14 cellular contexts compared by ENCODE assay signal in genomic region chr9:101479337-101480045, GRCh38. TPM values are rescaled to one million over a fixed set of nuclear protein-coding genes. Genes with fewer than 3 reads are reported as not detected.
A peak's percentile ranks its signal among the peaks of the same experiment; 100 is the strongest.
DNase-seq lines count a peak whose midpoint lies in the region; TF ChIP-seq lines count a peak whose summit lies in the region.
"Had no signal": no experiment of that assay in that cellular context is flagged by ENCODE, and none has a peak within 500 bp of the region (broad histone marks: within the 10 kb centered on the region; RNA-seq: fewer than 3 reads in every experiment).

No MANE protein-coding gene starts in this region.

- H3K27me3 Mint-ChIP-seq in H9 (ENCODE audit: low read depth) = peaks cover 3% of the 10 kb centered on the region

- no peak overlapping the region for H4K91ac ChIP-seq in H9 (ENCODE audit: insufficient read length, low read depth, low read length)

- TF ChIP-seq POLR2A in Peyer's patch (IDR thresholded peaks at IDR 0.05) = peak in 1 of 2 donors; percentile 34

- H4K5ac ChIP-seq in H9 (ENCODE audit: insufficient read length, low read depth, low read length) = no peak overlapping the region

- H3K4me3 Mint-ChIP-seq in H9 = no peak overlapping the region; a peak in 1 of 5 replicates
- H3K4me3 Mint-ChIP-seq: activated naive CD8-positive, alpha-beta T cell; CD14-positive monocyte had no signal

- H3K79me2 ChIP-seq in H9 (ENCODE audit: insufficient read depth, low read length) = no peaks in the 10 kb centered on the region
- peaks cover 3% of the 10 kb centered on the region for H3K79me2 ChIP-seq in hepatocyte

- no peak overlapping the region for H2AK5ac ChIP-seq in H9 (ENCODE audit: insufficient read length, low read length)

- no peak overlapping the region for H3K18ac ChIP-seq in H9 (ENCODE audit: insufficient read length, low read depth, low read length)

- H2BK15ac ChIP-seq in H9 (ENCODE audit: low read depth, low read length) = no peak overlapping the region

- peak; percentile 47 for DNase-seq in H9
- DNase-seq in Peyer's patch = peak in 1 of 3 donors; percentile 69
- peak; percentile 22 for DNase-seq in hepatocyte (ENCODE audit: low spot score)
- peak; percentile 47 for DNase-seq in renal cortical epithelial cell (ENCODE audit: low read depth)
- DNase-seq in NCI-H146 (lab: John Stamatoyannopoulos, UW) = no peak
- DNase-seq in HuH-7.5 (ENCODE audit: low spot score) = no peak
- DNase-seq in NCI-H226 = no peak
- DNase-seq: right lobe of liver; SK-N-SH; stimulated activated naive CD8-positive, alpha-beta T cell treated with anti-CD3 and anti-CD28 coated beads, Interleukin-15, Interleukin-2, amounts not matched to agents 100 U/mL and 50 U/mL, for 24 hours had no signal

- no peak overlapping the region for H2BK20ac ChIP-seq in H9 (ENCODE audit: low read depth, low read length, poor library complexity, severe bottlenecking)

- peaks cover 18 to 25% (median 25%) of the 10 kb centered on the region in 3 experiments for H3K36me3 Mint-ChIP-seq in H9 (ENCODE audit: insufficient read depth in 1 of 3, low read depth in 3 of 3)
- H3K36me3 Mint-ChIP-seq: activated naive CD8-positive, alpha-beta T cell; CD14-positive monocyte had no signal

- no peaks in the 10 kb centered on the region for H3K23me2 ChIP-seq in H9 (ENCODE audit: insufficient read length, low read depth, low read length, poor library complexity, severe bottlenecking)

- no peak overlapping the region for H2AFZ ChIP-seq in H9 (ENCODE audit: low read length)
- H2AFZ ChIP-seq in hepatocyte = no peak overlapping the region

- peaks cover 26 to 34% of the 10 kb centered on the region in 2 experiments for H3K4me1 Mint-ChIP-seq in H9
- H3K4me1 Mint-ChIP-seq: CD14-positive monocyte had no signal

- H3K36me3 ChIP-seq in Peyer's patch (peaks cover 0 to 19% (median 0%) of the 10 kb centered on the region in 3 donors), hepatocyte (replicated peaks; ENCODE audit: insufficient read depth, low read depth) (no peaks in the 10 kb centered on the region)
- H3K36me3 ChIP-seq: right lobe of liver had no signal

- H3K27ac ChIP-seq in H9 (ENCODE audit: insufficient read length, low read depth, low read length) (no peak overlapping the region), Peyer's patch (peak overlapping the region in 3 of 4 donors; percentile 13 to 89 (median 70)), hepatocyte (peak overlapping the region; percentile 70)
- H3K27ac ChIP-seq: right lobe of liver had no signal

- H3K14ac ChIP-seq in H9 (ENCODE audit: insufficient read depth, low read length) = no peak overlapping the region

- no peak overlapping the region for H3K27ac Mint-ChIP-seq in H9
- H3K27ac Mint-ChIP-seq: activated naive CD8-positive, alpha-beta T cell; CD14-positive monocyte had no signal

- no peaks in the 10 kb centered on the region for H3K79me1 ChIP-seq in H9 (ENCODE audit: insufficient read depth, low read depth, low read length, poor library complexity, severe bottlenecking)

- H3K4ac ChIP-seq in H9 (ENCODE audit: low read depth, low read length) = no peak overlapping the region

- no peak overlapping the region for H2BK120ac ChIP-seq in H9 (ENCODE audit: low read depth, low read length, poor library complexity, severe bottlenecking)

- H2BK12ac ChIP-seq in H9 (ENCODE audit: insufficient read length, low read depth, low read length) = no peak overlapping the region

- WGBS in H9 (ENCODE audit: extremely low coverage, insufficient read length, low lambda C conversion rate) = no CpG with 5 or more reads among the region's 4 CpGs
- WGBS in hepatocyte (ENCODE audit: low lambda C conversion rate, missing lambda C conversion rate) = 73% methylated on average over 4 of the region's 4 CpGs

- no peaks in the 10 kb centered on the region for H3K27me3 ChIP-seq in H9 (ENCODE audit: insufficient read depth, low read length)
- no peaks in the 10 kb centered on the region for H3K27me3 ChIP-seq in Peyer's patch
- H3K27me3 ChIP-seq in hepatocyte = peaks cover 5% of the 10 kb centered on the region
- H3K27me3 ChIP-seq: right lobe of liver had no signal

- H3K9me3 Mint-ChIP-seq in H9 = no peaks in the 10 kb centered on the region

- H3K4me2 ChIP-seq in H9 (ENCODE audit: insufficient read depth, insufficient read length, low read length) (no peak overlapping the region), hepatocyte (peak overlapping the region; percentile 21)
- H3K4me2 ChIP-seq: SK-N-SH had no signal

- H3K56ac ChIP-seq in H9 (ENCODE audit: insufficient read length, low read depth, low read length) = no peak overlapping the region

- TF ChIP-seq CTCF in H9 (conservative IDR thresholded peaks at IDR 0.05) (no peak), Peyer's patch (IDR thresholded peaks at IDR 0.05) (no peak), hepatocyte (IDR thresholded peaks at IDR 0.05; ENCODE audit: poor library complexity) (no peak)

- H4K20me1 ChIP-seq in H9 (ENCODE audit: control insufficient read depth, insufficient read depth, insufficient read length) (no peaks in the 10 kb centered on the region), hepatocyte (ENCODE audit: insufficient read depth, poor library complexity, severe bottlenecking) (no peaks in the 10 kb centered on the region)

- H4K8ac ChIP-seq in H9 (replicated peaks; ENCODE audit: insufficient read length, low read depth, low read length) = no peak overlapping the region

- H3T11ph ChIP-seq in H9 (ENCODE audit: low read length) = no peak overlapping the region

- no peak overlapping the region for H2BK5ac ChIP-seq in H9 (ENCODE audit: insufficient read length, low read length)

- H3K4me1 ChIP-seq in H9 (ENCODE audit: insufficient read depth, low read length) (peaks cover 8% of the 10 kb centered on the region), Peyer's patch (peaks cover 0 to 19% (median 0%) of the 10 kb centered on the region in 4 donors), hepatocyte (ENCODE audit: insufficient read depth) (peaks cover 14% of the 10 kb centered on the region)
- H3K4me1 ChIP-seq: right lobe of liver had no signal

- H3K9me2 ChIP-seq in hepatocyte (replicated peaks; ENCODE audit: insufficient read depth) = no peaks in the 10 kb centered on the region
- H3K9me2 ChIP-seq: SK-N-SH had no signal

- H3K23ac ChIP-seq in H9 (ENCODE audit: insufficient read length, low read depth, low read length) = no peak overlapping the region

- H3K4me3 ChIP-seq in Peyer's patch (no peak overlapping the region), hepatocyte (no peak overlapping the region)
- H3K4me3 ChIP-seq: right lobe of liver had no signal

- H3K9me3 ChIP-seq in H9 (ENCODE audit: control insufficient read depth, low read depth, low read length) (no peaks in the 10 kb centered on the region), Peyer's patch (no peaks in the 10 kb centered on the region), hepatocyte (ENCODE audit: low read depth) (no peaks in the 10 kb centered on the region)
- H3K9me3 ChIP-seq: right lobe of liver, SK-N-SH had no signal

- no peak overlapping the region for H3K9ac ChIP-seq in H9 (ENCODE audit: extremely low read depth, insufficient read length, low read length)
- H3K9ac ChIP-seq: SK-N-SH had no signal

RNA-seq across cellular contexts. Expression of gene ALDOB, which starts 43.9 kb away (rescaled TPM):
- total RNA-seq in H9 (2021) (not detected in 2 replicates), Peyer's patch (over 10,000 TPM in 2 of 4 donors, 1,000 to 10,000 TPM in 1, 100 to 1,000 TPM in 1; 852 to 11,538 (median 10,067) TPM), hepatocyte (236 and 264 TPM in 2 replicates), renal cortical epithelial cell (not detected in 2 replicates)
- 44.0 and 71.6 TPM in 2 replicates for polyA plus RNA-seq in hepatocyte
- total RNA-seq: HT1080 had no signal
- polyA plus RNA-seq: CD14-positive monocyte, neural cell, SK-N-SH had no signal

RNA-seq across cellular contexts. Expression of gene RNF20, which starts 54.2 kb away (rescaled TPM):
- total RNA-seq in H9 (2021) (45.4 and 48.5 TPM in 2 replicates), Peyer's patch (10 to 100 TPM; 14.1 to 35.5 (median 16.1) TPM), hepatocyte (20.1 and 21.7 TPM in 2 replicates), renal cortical epithelial cell (19.4 and 47.3 TPM in 2 replicates)
- 19.0 and 20.2 TPM in 2 replicates for polyA plus RNA-seq in hepatocyte

Comparison
In these comparisons a context has a peak if more than half of its experiments do, and no peak if none do; other contexts are left out.
1. DNase-seq: peak in H9 (single experiment), hepatocyte (single experiment) and renal cortical epithelial cell (single experiment); none in NCI-H146 (single experiment), HuH-7.5 (single experiment) and NCI-H226 (single experiment).
2. RNA of gene ALDOB, which starts 43.9 kb away (total RNA-seq): 852 to 11,538 TPM in Peyer's patch and 236 to 264 TPM in hepatocyte; not detected in H9 and not detected in renal cortical epithelial cell; every median in the first group is over 100 times any median in the second.